In genomic region chr1:233215135-233215722, GRCh38 we compare ENCODE assay signal across 14 cellular contexts.
DNase-seq lines count a peak whose midpoint lies in the region; ATAC-seq and TF ChIP-seq lines count a peak whose summit lies in the region.
"Had no signal": no experiment of that assay in that cellular context is flagged by ENCODE, and none has a peak within 500 bp of the region (broad histone marks: within the 10 kb centered on the region; RNA-seq: fewer than 3 reads in every experiment).

No MANE protein-coding gene starts in this region.

- H3K4me2 ChIP-seq in GM23338 = no peak overlapping the region
- H3K4me2 ChIP-seq in PC-3 (ENCODE audit: low read length) = no peak overlapping the region
- H3K4me2 ChIP-seq: BLaER1 treated with 17β-estradiol and CSF1 and Interleukin-3, amounts not matched to agents 10 nM and 100 nM had no signal

- TF ChIP-seq EP300 in ovary (IDR thresholded peaks at IDR 0.05) = no peak

- DNase-seq in D341Med (ENCODE audit: low spot score) = peak; percentile 44
- no peak for DNase-seq in GM23338 (ENCODE audit: low spot score)
- DNase-seq in PC-3 = no peak
- DNase-seq in retina = peak; percentile 34
- no peak for DNase-seq in immature natural killer cell
- DNase-seq in SK-N-DZ (ENCODE audit: low spot score) = no peak
- DNase-seq in ovary = no peak
- DNase-seq: Calu3; CD8-positive, alpha-beta T cell; HCEC 1CT; HFFc6; IMR-90 had no signal

- H3K4me3 Mint-ChIP-seq in GM23338 (no peak overlapping the region), immature natural killer cell (no peak overlapping the region)
- H3K4me3 Mint-ChIP-seq: B cell; CD8-positive, alpha-beta T cell; HFFc6 had no signal

- no peak overlapping the region for H3K9ac ChIP-seq in PC-3 (ENCODE audit: low read length)
- H3K9ac ChIP-seq: BLaER1 treated with 17β-estradiol and CSF1 and Interleukin-3, amounts not matched to agents 10 nM and 100 nM had no signal

- H3K27ac Mint-ChIP-seq in GM23338 = peak overlapping the region; percentile 30; the same call in 1 of the 2 replicates
- no peak overlapping the region for H3K27ac Mint-ChIP-seq in immature natural killer cell
- H3K27ac Mint-ChIP-seq: B cell; CD8-positive, alpha-beta T cell; HFFc6 had no signal

- H3K27ac ChIP-seq in GM23338 (ENCODE audit: low read depth) (peak overlapping the region; percentile 37; the same call in 1 of the 2 replicates), PC-3 (ENCODE audit: low read length) (no peak overlapping the region), ovary (no peak overlapping the region)
- H3K27ac ChIP-seq: BLaER1 treated with 17β-estradiol and CSF1 and Interleukin-3, amounts not matched to agents 10 nM and 100 nM had no signal

- peaks cover 26% of the 10 kb centered on the region; the same call in 1 of the 2 replicates for H3K4me1 ChIP-seq in GM23338 (ENCODE audit: insufficient read depth)
- no peaks in the 10 kb centered on the region for H3K4me1 ChIP-seq in PC-3 (ENCODE audit: insufficient read depth, low read length)
- no peaks in the 10 kb centered on the region for H3K4me1 ChIP-seq in ovary (ENCODE audit: insufficient read depth)
- H3K4me1 ChIP-seq: BLaER1 treated with 17β-estradiol and CSF1 and Interleukin-3, amounts not matched to agents 10 nM and 100 nM had no signal

- WGBS in ovary, 3 donors = 85 to 88% (median 86%) methylated on average over 3 of the region's 3 CpGs

- H3K27me3 ChIP-seq in GM23338 (ENCODE audit: insufficient read depth) (no peaks in the 10 kb centered on the region), PC-3 (ENCODE audit: low read length) (no peaks in the 10 kb centered on the region), ovary (no peaks in the 10 kb centered on the region)
- H3K27me3 ChIP-seq: BLaER1 treated with 17β-estradiol and CSF1 and Interleukin-3, amounts not matched to agents 10 nM and 100 nM had no signal

- H3K4me1 Mint-ChIP-seq in GM23338 (peaks cover 20% of the 10 kb centered on the region), immature natural killer cell (no peaks in the 10 kb centered on the region)
- H3K4me1 Mint-ChIP-seq: B cell had no signal

- H2AFZ ChIP-seq in GM23338 (no peak overlapping the region), PC-3 (ENCODE audit: low read length) (no peak overlapping the region)

- no peaks in the 10 kb centered on the region; the same call in 1 of the 2 replicates for H3K79me2 ChIP-seq in GM23338 (replicated peaks; ENCODE audit: insufficient read depth)
- no peaks in the 10 kb centered on the region for H3K79me2 ChIP-seq in PC-3 (ENCODE audit: low read length)

- H3K9me2 ChIP-seq in GM23338 (ENCODE audit: insufficient read depth) = no peaks in the 10 kb centered on the region; the same call in 1 of the 2 replicates
- H3K9me2 ChIP-seq in PC-3 (replicated peaks; ENCODE audit: low read length) = no peaks in the 10 kb centered on the region

- H3K4me3 ChIP-seq in GM23338 (no peak overlapping the region), PC-3 (ENCODE audit: low read length) (no peak overlapping the region), ovary (no peak overlapping the region)
- H3K4me3 ChIP-seq: BLaER1 treated with 17β-estradiol and CSF1 and Interleukin-3, amounts not matched to agents 10 nM and 100 nM had no signal

- ATAC-seq in GM23338 = no peak
- ATAC-seq in PC-3 = peak; percentile 40; the same call in 1 of the 2 replicates
- ATAC-seq: CD8-positive, alpha-beta T cell had no signal

- peaks cover 36% of the 10 kb centered on the region for H3K36me3 Mint-ChIP-seq in GM23338 (ENCODE audit: low read depth)
- peaks cover 0 to 4% (median 4%) of the 10 kb centered on the region in 3 donors for H3K36me3 Mint-ChIP-seq in immature natural killer cell

- no peak for TF ChIP-seq CTCF in GM23338 (conservative IDR thresholded peaks at IDR 0.05; ENCODE audit: low read depth in 2 of 2)
- TF ChIP-seq CTCF in PC-3 (conservative IDR thresholded peaks at IDR 0.05; ENCODE audit: low read depth, low read length) = no peak
- TF ChIP-seq CTCF in ovary (IDR thresholded peaks at IDR 0.05) = no peak

- intact Hi-C loops in PC-3 (cut with micrococcal nuclease) = no loop called here
- intact Hi-C loops in ovary (cut with DNase I) = no loop called here

- no peaks in the 10 kb centered on the region for H3K9me3 ChIP-seq in PC-3 (ENCODE audit: low read length)
- no peaks in the 10 kb centered on the region for H3K9me3 ChIP-seq in ovary

- H3F3A ChIP-seq in GM23338 (replicated peaks; ENCODE audit: low read depth) = no peaks in the 10 kb centered on the region
- no peaks in the 10 kb centered on the region for H3F3A ChIP-seq in PC-3 (ENCODE audit: low read length, unreplicated experiment)

- no TSS peak for BruUV-seq in PC-3 (replicated peaks; lab: Mats Ljungman, UMichigan)

- H3K27me3 Mint-ChIP-seq in GM23338 (ENCODE audit: insufficient read depth, low read depth, poor library complexity) = peaks cover 3% of the 10 kb centered on the region
- peaks cover 0 to 1% (median 0%) of the 10 kb centered on the region in 3 donors for H3K27me3 Mint-ChIP-seq in immature natural killer cell (ENCODE audit: low read depth in 3 of 3)
- H3K27me3 Mint-ChIP-seq: B cell had no signal

- H3K36me3 ChIP-seq in GM23338 (ENCODE audit: insufficient read depth) (peaks cover 18% of the 10 kb centered on the region), PC-3 (ENCODE audit: low read depth, low read length) (peaks cover 4% of the 10 kb centered on the region), ovary (no peaks in the 10 kb centered on the region)

- TF ChIP-seq POLR2A in ovary (IDR thresholded peaks at IDR 0.05) = no peak

- H3K9me3 Mint-ChIP-seq in GM23338 (peaks cover under 1% of the 10 kb centered on the region; the same call in 1 of the 3 replicates), immature natural killer cell (no peaks in the 10 kb centered on the region)
- H3K9me3 Mint-ChIP-seq: CD8-positive, alpha-beta T cell; HFFc6 had no signal

- POLR2A ChIA-PET in PC-3 (lab: Charles Lee; ENCODE audit: unreplicated experiment) = no interaction called here

- peaks cover 17% of the 10 kb centered on the region; the same call in 1 of the 2 replicates for H4K20me1 ChIP-seq in GM23338 (replicated peaks; ENCODE audit: insufficient read depth)
- H4K20me1 ChIP-seq in PC-3 (ENCODE audit: low read length) = no peaks in the 10 kb centered on the region
- H4K20me1 ChIP-seq: BLaER1 treated with 17β-estradiol and CSF1 and Interleukin-3, amounts not matched to agents 10 nM and 100 nM had no signal

- CTCF ChIA-PET in PC-3 (lab: Charles Lee) = interaction anchor here (0.6 kb wide), 1 partner anchor 12 kb away, joined by 3 read pairs; no protein-coding TSS in a partner anchor

TF ChIP-seq in GM23338, 12 proteins besides CTCF, POLR2A, EP300 and RAD21 (continues in another document):
- TF ChIP-seq CREB1 (CRISPR knock-in tag; IDR thresholded peaks at IDR 0.05; ENCODE audit: low read depth) = no peak
- no peak for TF ChIP-seq ETS1 (IDR thresholded peaks at IDR 0.05)
- TF ChIP-seq ZNF331 (CRISPR knock-in tag; IDR thresholded peaks at IDR 0.05; ENCODE audit: low read depth) = no peak
- TF ChIP-seq NANOG (IDR thresholded peaks at IDR 0.05; ENCODE audit: borderline replicate concordance) = no peak

Comparison
In these comparisons a context has a peak if more than half of its experiments do, and no peak if none do; other contexts are left out.
1. DNase-seq: peak in D341Med (single experiment) and retina (single experiment); none in GM23338 (single experiment), PC-3 (single experiment), immature natural killer cell (0 of 3), SK-N-DZ (single experiment) and ovary (0 of 5).